ENCODE assay signal across 18 cellular contexts in genomic region chr10:4701016-4701415, GRCh38.
"Had no signal": no experiment of that assay in that cellular context is flagged by ENCODE, and none has a peak within 500 bp of the region (broad histone marks: within the 10 kb centered on the region; RNA-seq: fewer than 3 reads in every experiment).

No MANE protein-coding gene starts in this region.

- H3K36me3 ChIP-seq: brain microvascular endothelial cell, lower lobe of right lung, suprapubic skin had no signal

- H3K9me3 ChIP-seq: lower lobe of right lung, psoas muscle, suprapubic skin had no signal

- H3K9me3 Mint-ChIP-seq: activated naive CD4-positive, alpha-beta T cell treated with anti-CD3 and anti-CD28 coated beads, Interleukin-2, amount 10 ng/mL, durations not matched to agents 7 days and 5 days; activated naive CD8-positive, alpha-beta T cell treated with anti-CD3 and anti-CD28 coated beads, Interleukin-2, amount 50 U/mL, for 24 hours; stimulated activated naive CD8-positive, alpha-beta T cell treated with anti-CD3 and anti-CD28 coated beads, Interleukin-15, amount 100 ng/mL, for 72 hours; type B pancreatic cell had no signal

- H3K27ac ChIP-seq: brain microvascular endothelial cell, lower lobe of right lung, psoas muscle, suprapubic skin had no signal

- H3K27me3 ChIP-seq: brain microvascular endothelial cell, suprapubic skin had no signal

- H3K27ac Mint-ChIP-seq: activated naive CD4-positive, alpha-beta T cell treated with anti-CD3 and anti-CD28 coated beads, Interleukin-2, amount 10 ng/mL, durations not matched to agents 7 days and 5 days; activated naive CD8-positive, alpha-beta T cell treated with anti-CD3 and anti-CD28 coated beads, Interleukin-2, amount 50 U/mL, for 24 hours; stimulated activated naive CD8-positive, alpha-beta T cell treated with anti-CD3 and anti-CD28 coated beads, Interleukin-15, amount 100 ng/mL, for 72 hours; type B pancreatic cell had no signal

- H3K4me1 Mint-ChIP-seq: activated naive CD4-positive, alpha-beta T cell treated with anti-CD3 and anti-CD28 coated beads, Interleukin-2, amount 10 ng/mL, durations not matched to agents 7 days and 5 days; activated naive CD8-positive, alpha-beta T cell treated with anti-CD3 and anti-CD28 coated beads, Interleukin-2, amount 50 U/mL, for 24 hours; stimulated activated naive CD8-positive, alpha-beta T cell treated with anti-CD3 and anti-CD28 coated beads, Interleukin-15, amount 100 ng/mL, for 72 hours had no signal

- H3K27me3 Mint-ChIP-seq: type B pancreatic cell had no signal

- DNase-seq: activated CD4-positive, alpha-beta T cell treated with anti-CD3 and anti-CD28 coated beads, Interleukin-2, amount 50 U/mL, for 1 hour; activated CD4-positive, CD25-positive, alpha-beta regulatory T cell treated with anti-CD3 and anti-CD28 coated beads, Interleukin-2, amount 50 U/mL, for 72 hours; activated CD8-positive, alpha-beta memory T cell treated with anti-CD3 and anti-CD28 coated beads, Interleukin-2, amount 50 U/mL, for 48 hours; activated effector memory CD4-positive, alpha-beta T cell treated with Interleukin-2 at 50 U/mL for 16 hours; activated naive CD4-positive, alpha-beta T cell treated with anti-CD3 and anti-CD28 coated beads, Interleukin-2, amount 10 ng/mL, durations not matched to agents 7 days and 5 days; activated naive CD8-positive, alpha-beta T cell treated with anti-CD3 and anti-CD28 coated beads, Interleukin-2, amount 50 U/mL, for 24 hours; activated T-cell treated with anti-CD3 and anti-CD28 coated beads, Interleukin-2, amount 50 U/mL, for 48 hours; anterior cingulate cortex; brain microvascular endothelial cell; central memory CD4-positive, alpha-beta T cell; left colon; lower lobe of right lung; psoas muscle; right cardiac atrium; stimulated activated CD4-positive, alpha-beta T cell treated with anti-CD3 and anti-CD28 coated beads, Interleukin-2, amount 100 ng/mL, for 48 hours; stimulated activated naive CD8-positive, alpha-beta T cell treated with anti-CD3 and anti-CD28 coated beads, Interleukin-15, amount 100 ng/mL, for 72 hours had no signal

- ATAC-seq: activated naive CD8-positive, alpha-beta T cell treated with anti-CD3 and anti-CD28 coated beads, Interleukin-2, amount 50 U/mL, for 24 hours; left colon; lower lobe of right lung; psoas muscle; right cardiac atrium; stimulated activated naive CD8-positive, alpha-beta T cell treated with anti-CD3 and anti-CD28 coated beads, Interleukin-15, amount 100 ng/mL, for 72 hours had no signal

- H3K36me3 Mint-ChIP-seq: activated naive CD4-positive, alpha-beta T cell treated with anti-CD3 and anti-CD28 coated beads, Interleukin-2, amount 10 ng/mL, durations not matched to agents 7 days and 5 days; type B pancreatic cell had no signal

- H3K4me3 ChIP-seq: lower lobe of right lung, psoas muscle, suprapubic skin had no signal

- H3K4me3 Mint-ChIP-seq: activated naive CD4-positive, alpha-beta T cell treated with anti-CD3 and anti-CD28 coated beads, Interleukin-2, amount 10 ng/mL, durations not matched to agents 7 days and 5 days; activated naive CD8-positive, alpha-beta T cell treated with anti-CD3 and anti-CD28 coated beads, Interleukin-2, amount 50 U/mL, for 24 hours; stimulated activated naive CD8-positive, alpha-beta T cell treated with anti-CD3 and anti-CD28 coated beads, Interleukin-15, amount 100 ng/mL, for 72 hours; type B pancreatic cell had no signal
